1 cellular context compared by ENCODE assay signal in genomic region chr9:91865041-91865440, GRCh38.
TF ChIP-seq lines count a peak whose summit lies in the region.

No MANE protein-coding gene starts in this region.

TF ChIP-seq in K562, 482 proteins besides CTCF, POLR2A, EP300 and RAD21 (continued from another document):
- no peak for TF ChIP-seq RFX1 (IDR thresholded peaks at IDR 0.05)
- no peak for TF ChIP-seq MCM3 (IDR thresholded peaks at IDR 0.05)
- no peak for TF ChIP-seq ZNF436 (CRISPR knock-in tag; IDR thresholded peaks at IDR 0.05)
TF ChIP-seq in K562: peak in this region for 0.
